Comparison of ENCODE assay signal across 21 cellular contexts in the genomic region with DNA sequence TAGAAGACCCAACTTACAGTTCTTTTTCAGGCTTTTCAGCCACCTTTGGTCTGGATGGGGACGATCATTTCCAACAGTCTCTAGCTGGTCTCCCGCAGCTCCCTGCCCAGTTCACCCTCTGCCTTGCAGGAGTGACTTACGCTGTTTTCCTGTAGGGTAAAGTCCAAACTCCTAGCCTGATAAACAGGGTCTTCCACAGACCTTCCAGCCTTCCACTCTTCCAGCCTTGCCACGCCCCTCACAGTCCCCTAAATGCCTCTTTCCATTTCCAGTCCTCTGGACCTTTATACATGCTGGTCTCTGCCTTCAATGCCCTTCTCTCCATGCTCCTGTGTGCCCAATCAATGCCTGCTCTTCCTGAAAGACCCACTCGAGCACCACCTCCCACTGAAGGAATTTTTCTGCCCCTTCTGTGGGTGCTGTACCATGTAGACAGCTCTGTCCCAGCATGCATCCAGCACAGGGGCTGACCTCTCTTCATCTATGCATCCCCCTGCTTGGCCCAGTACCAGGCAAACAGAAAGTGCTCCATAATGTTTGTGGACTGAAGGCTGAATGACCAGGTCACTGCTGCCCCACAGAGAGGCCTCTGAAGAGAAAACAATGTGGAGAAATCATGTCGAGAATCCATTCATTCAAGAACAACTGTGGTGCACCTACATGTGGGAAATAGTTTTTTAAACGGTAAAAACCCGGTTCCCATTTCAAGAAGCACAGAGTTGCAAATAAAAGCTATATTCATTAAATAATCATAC. TPM values are rescaled to one million over a fixed set of nuclear protein-coding genes. Genes with fewer than 3 reads are reported as not detected.
A peak's percentile ranks its signal among the peaks of the same experiment; 100 is the strongest.
DNase-seq lines count a peak whose midpoint lies in the region; ATAC-seq, FAIRE-seq and TF ChIP-seq lines count a peak whose summit lies in the region.
"Had no signal": no experiment of that assay in that cellular context is flagged by ENCODE, and none has a peak within 500 bp of the region (broad histone marks: within the 10 kb centered on the region; RNA-seq: fewer than 3 reads in every experiment).

No MANE protein-coding gene starts in this region.

- H3K9ac ChIP-seq in duodenal mucosa (ENCODE audit: low read depth in 1 of 2, low read length in 2 of 2) (peak overlapping the region in 1 of 2 donors; percentile 11), HepG2 (ENCODE audit: insufficient read depth, low read depth, low read length) (peak overlapping the region; percentile 41; the same call in 1 of the 2 replicates), colonic mucosa (ENCODE audit: low read depth in 2 of 2, low read length in 2 of 2) (no peak overlapping the region)
- H3K9ac ChIP-seq: GM23248 had no signal

- H2AFZ ChIP-seq in hepatocyte (no peak overlapping the region), HepG2 (ENCODE audit: low read length) (no peak overlapping the region)
- H2AFZ ChIP-seq: GM23248 had no signal

- peaks cover 0 to 8% of the 10 kb centered on the region in 2 donors for H3K27me3 ChIP-seq in duodenal mucosa (ENCODE audit: control insufficient read depth in 1 of 2, insufficient read depth in 2 of 2, low read length in 2 of 2)
- no peaks in the 10 kb centered on the region for H3K27me3 ChIP-seq in hepatocyte
- no peaks in the 10 kb centered on the region; a peak in 1 of 5 replicates for H3K27me3 ChIP-seq in HepG2 (ENCODE audit: control insufficient read depth in 1 of 2, insufficient read depth in 2 of 2, low read length in 2 of 2)
- H3K27me3 ChIP-seq in small intestine (ENCODE audit: control insufficient read depth in 2 of 2, insufficient read depth in 2 of 2, low read length in 2 of 2), result no peaks in the 10 kb centered on the region
- no peaks in the 10 kb centered on the region for H3K27me3 ChIP-seq in colonic mucosa
- H3K27me3 ChIP-seq: BE2C had no signal

- no TSS peak for BruUV-seq in HepG2 (replicated peaks; lab: Mats Ljungman, UMichigan)

- TF ChIP-seq POLR2A in HepG2 (IDR thresholded peaks at IDR 0.05; ENCODE audit: insufficient read depth in 1 of 2, low read depth in 2 of 2, low read length in 2 of 2), result no peak

- no peaks in the 10 kb centered on the region for H3K9me2 ChIP-seq in hepatocyte (replicated peaks; ENCODE audit: insufficient read depth)

- H4K20me1 ChIP-seq in hepatocyte (ENCODE audit: insufficient read depth, poor library complexity, severe bottlenecking) (no peaks in the 10 kb centered on the region), HepG2 (ENCODE audit: insufficient read depth, low read length) (peaks cover 38% of the 10 kb centered on the region)

- no peaks in the 10 kb centered on the region for H3K36me3 ChIP-seq in duodenal mucosa (ENCODE audit: control insufficient read depth in 1 of 2, insufficient read depth in 2 of 2, low read length in 2 of 2)
- H3K36me3 ChIP-seq in hepatocyte (replicated peaks; ENCODE audit: insufficient read depth, low read depth), result no peaks in the 10 kb centered on the region
- peaks cover 0 to 5% of the 10 kb centered on the region in 2 experiments; a peak in 1 of 5 replicates for H3K36me3 ChIP-seq in HepG2 (replicated peaks in 1 of 2; ENCODE audit: control insufficient read depth in 1 of 2, insufficient read depth in 2 of 2, low read length in 2 of 2)
- H3K36me3 ChIP-seq in small intestine (ENCODE audit: control insufficient read depth in 2 of 2, insufficient read depth in 2 of 2, low read length in 2 of 2), result no peaks in the 10 kb centered on the region
- no peaks in the 10 kb centered on the region for H3K36me3 ChIP-seq in colonic mucosa
- H3K36me3 ChIP-seq: BE2C had no signal

- ATAC-seq in HepG2 (peak; percentile 31), GM18517 (IDR thresholded peaks at IDR 0.05; ENCODE audit: unreplicated experiment) (no peak)
- no peak for ATAC-seq in stimulated activated naive B cell treated with anti-CD40 and anti-IgM and Interleukin-4, amounts not matched to agents 10 μg/mL and 1 μg/mL and 100 μg/mL, for 72 hours (replicated peaks)

- POLR2A ChIA-PET in HepG2 (lab: Yijun Ruan, JAX), result interaction anchor here (0.6 to 2.0 kb wide), 3 partner anchors 8 to 61 kb away, joined by 3 to 14 read pairs (median 3); a partner anchor contains a TSS

- no peaks in the 10 kb centered on the region for H3K9me3 ChIP-seq in duodenal mucosa (ENCODE audit: control insufficient read depth in 1 of 2, low read length in 2 of 2)
- H3K9me3 ChIP-seq in hepatocyte (ENCODE audit: low read depth), result no peaks in the 10 kb centered on the region
- no peaks in the 10 kb centered on the region for H3K9me3 ChIP-seq in HepG2 (ENCODE audit: low read length)
- no peaks in the 10 kb centered on the region for H3K9me3 ChIP-seq in small intestine (ENCODE audit: control insufficient read depth, low read depth)
- no peaks in the 10 kb centered on the region for H3K9me3 ChIP-seq in colonic mucosa
- H3K9me3 ChIP-seq: BE2C had no signal

- TF ChIP-seq RAD21 in HepG2 (CRISPR knock-in tag; IDR thresholded peaks at IDR 0.05), result no peak

- H3K4me3 Mint-ChIP-seq in stimulated activated naive B cell treated with anti-CD40 and anti-IgM and Interleukin-4, amounts not matched to agents 10 μg/mL and 1 μg/mL and 100 μg/mL, for 72 hours, result no peak overlapping the region
- H3K4me3 Mint-ChIP-seq: CD4-positive, CD25-positive, alpha-beta regulatory T cell; CD8-positive, alpha-beta memory T cell had no signal

- H3K27ac ChIP-seq in duodenal mucosa (ENCODE audit: low read depth, low read length), result no peak overlapping the region
- H3K27ac ChIP-seq in hepatocyte, result peak overlapping the region; percentile 69
- peak overlapping the region; percentile 56 for H3K27ac ChIP-seq in HepG2 (ENCODE audit: extremely low read length, insufficient read depth, low read length)
- H3K27ac ChIP-seq in small intestine (ENCODE audit: low read depth in 1 of 2, low read length in 1 of 2), result peak overlapping the region; percentile 46 to 50
- H3K27ac ChIP-seq in colonic mucosa, result no peak overlapping the region
- H3K27ac ChIP-seq: GM23248 had no signal

- TF ChIP-seq CTCF in hepatocyte (IDR thresholded peaks at IDR 0.05; ENCODE audit: poor library complexity) (no peak), HepG2 (CRISPR knock-in tag; IDR thresholded peaks at IDR 0.05) (no peak), colonic mucosa (IDR thresholded peaks at IDR 0.05) (no peak)

- peaks cover 5 to 7% of the 10 kb centered on the region in 2 donors for H3K4me1 Mint-ChIP-seq in stimulated activated naive B cell treated with anti-CD40 and anti-IgM and Interleukin-4, amounts not matched to agents 10 μg/mL and 1 μg/mL and 100 μg/mL, for 72 hours

- TF ChIP-seq EP300 in HepG2 (IDR thresholded peaks at IDR 0.05; ENCODE audit: low read depth in 2 of 2, low read length in 2 of 2) (no peak), HepG2 (CRISPR knock-in tag; IDR thresholded peaks at IDR 0.05; ENCODE audit: borderline replicate concordance) (no peak)

- FAIRE-seq in HepG2 (lab: Jason Lieb, UNC) (no peak), small intestine (lab: Jason Lieb, UNC) (no peak)
- FAIRE-seq: A204.1, D721Med, G401.6, GM12892, GM18507, H54 had no signal

- H3K4me1 ChIP-seq in duodenal mucosa (ENCODE audit: control insufficient read depth in 1 of 2, insufficient read depth in 2 of 2, low read length in 2 of 2) (peaks cover 32 to 33% of the 10 kb centered on the region in 2 donors), hepatocyte (ENCODE audit: insufficient read depth) (peaks cover 31% of the 10 kb centered on the region), HepG2 (ENCODE audit: insufficient read depth, low read length) (peaks cover 83% of the 10 kb centered on the region), small intestine (ENCODE audit: control insufficient read depth in 2 of 2, insufficient read depth in 1 of 2, low read depth in 1 of 2, low read length in 1 of 2) (peaks cover 0 to 3% of the 10 kb centered on the region in 2 donors), colonic mucosa (peaks cover 16% of the 10 kb centered on the region)
- H3K4me1 ChIP-seq: BE2C had no signal

- WGBS in hepatocyte (ENCODE audit: low lambda C conversion rate, missing lambda C conversion rate), result 75% methylated on average over 8 of the region's 8 CpGs
- WGBS in HepG2 (ENCODE audit: low lambda C conversion rate), result 30% methylated on average over 8 of the region's 8 CpGs
- 46 to 69% (median 65%) methylated on average over 8 of the region's 8 CpGs for WGBS in small intestine, 3 donors

- intact Hi-C loops in HepG2 (cut with micrococcal nuclease; ENCODE audit: unreplicated experiment), result no loop called here
- intact Hi-C loops in colonic mucosa (cut with DNase I), result no loop called here

- no peaks in the 10 kb centered on the region for H3K9me3 Mint-ChIP-seq in stimulated activated naive B cell treated with anti-CD40 and anti-IgM and Interleukin-4, amounts not matched to agents 10 μg/mL and 1 μg/mL and 100 μg/mL, for 72 hours
- H3K9me3 Mint-ChIP-seq: CD8-positive, alpha-beta memory T cell had no signal

- H3K27ac Mint-ChIP-seq in stimulated activated naive B cell treated with anti-CD40 and anti-IgM and Interleukin-4, amounts not matched to agents 10 μg/mL and 1 μg/mL and 100 μg/mL, for 72 hours, result no peak overlapping the region
- H3K27ac Mint-ChIP-seq: CD4-positive, CD25-positive, alpha-beta regulatory T cell; CD8-positive, alpha-beta memory T cell had no signal

- peaks cover 90% of the 10 kb centered on the region for H3K79me2 ChIP-seq in hepatocyte
- H3K79me2 ChIP-seq in HepG2 (ENCODE audit: insufficient read depth, low read length), result peaks cover 96% of the 10 kb centered on the region

- H3K4me3 ChIP-seq in duodenal mucosa (ENCODE audit: low read depth in 1 of 2, low read length in 2 of 2), result peak overlapping the region; percentile 43 to 50
- H3K4me3 ChIP-seq in hepatocyte, result no peak overlapping the region
- peak overlapping the region in 2 of 3 experiments; percentile 15 to 51; a peak in 3 of 6 replicates for H3K4me3 ChIP-seq in HepG2 (replicated peaks in 1 of 3; ENCODE audit: insufficient read depth in 1 of 3, low read depth in 2 of 3, low read length in 3 of 3)
- H3K4me3 ChIP-seq in small intestine (ENCODE audit: low read depth in 1 of 2, low read length in 2 of 2), result peak overlapping the region in 1 of 2 donors; percentile 32
- no peak overlapping the region for H3K4me3 ChIP-seq in colonic mucosa
- H3K4me3 ChIP-seq: GM23248 had no signal

- CTCF ChIA-PET in HepG2 (lab: Yijun Ruan, JAX; ENCODE audit: low intra/inter-chr PET ratio, low total read pairs), result no interaction called here

- H3K27me3 Mint-ChIP-seq in stimulated activated naive B cell treated with anti-CD40 and anti-IgM and Interleukin-4, amounts not matched to agents 10 μg/mL and 1 μg/mL and 100 μg/mL, for 72 hours, result peaks cover 26 to 46% of the 10 kb centered on the region in 2 donors

- H3K4me2 ChIP-seq in hepatocyte, result peak overlapping the region; percentile 70
- peak overlapping the region; percentile 82 for H3K4me2 ChIP-seq in HepG2 (ENCODE audit: low read depth, low read length)

- in situ Hi-C loops in HepG2 (cut with HindIII; ENCODE audit: extremely low pct_ligation_motif_present, low pct_unique_long_range_greater_than_20kb), result loop anchor here (25.0 kb wide), 1 partner anchor 456 kb away; a partner anchor contains a TSS

- DNase-seq in hepatocyte (ENCODE audit: low spot score) (no peak), HepG2 (ENCODE audit: low spot score) (peak; percentile 50), small intestine (peak; percentile 82), colonic mucosa (no peak)
- DNase-seq in stimulated activated naive B cell treated with anti-CD40 and anti-IgM and Interleukin-4, amounts not matched to agents 10 μg/mL and 1 μg/mL and 100 μg/mL, for 72 hours, result no peak
- DNase-seq: ACHN; BE2C; C1 segment of cervical spinal cord; CD4-positive, CD25-positive, alpha-beta regulatory T cell; CD8-positive, alpha-beta memory T cell; COR-L47; GM23248; HCEC 1CT had no signal

- no peaks in the 10 kb centered on the region for H3K36me3 Mint-ChIP-seq in stimulated activated naive B cell treated with anti-CD40 and anti-IgM and Interleukin-4, amounts not matched to agents 10 μg/mL and 1 μg/mL and 100 μg/mL, for 72 hours
- H3K36me3 Mint-ChIP-seq: CD4-positive, CD25-positive, alpha-beta regulatory T cell; CD8-positive, alpha-beta memory T cell had no signal

RNA-seq across cellular contexts. Expression of a gene that starts 4.6 kb away (rescaled TPM):
- total RNA-seq in hepatocyte, result 51.2 and 70.0 TPM in 2 replicates
- polyA plus RNA-seq in hepatocyte, result 47.3 and 56.8 TPM in 2 replicates
- 39.6 and 57.4 TPM in 2 replicates for total RNA-seq in HepG2 (2016; rRNA removed; fragmentation: Illumina TruSeq; extraction: Trizol)
- 10.1 and 11.9 TPM in 2 replicates for total RNA-seq in HepG2 (2016; cell fraction: cytosol; rRNA removed; fragmentation: Illumina TruSeq; extraction: Trizol; ENCODE audit: low read depth)
- total RNA-seq in HepG2 (2016; cell fraction: insoluble cytoplasmic fraction; rRNA removed; fragmentation: Illumina TruSeq; extraction: Trizol), result 33.4 and 54.9 TPM in 2 replicates
- 16.7 and 17.9 TPM in 2 replicates for total RNA-seq in HepG2 (2016; cell fraction: membrane; rRNA removed; fragmentation: Illumina TruSeq; extraction: Trizol)
- total RNA-seq in HepG2 (2016; cell fraction: nucleus; rRNA removed; fragmentation: Illumina TruSeq; extraction: Trizol), result 94.0 and 111 TPM in 2 replicates
- 31.8 and 42.1 TPM in 2 replicates for polyA plus RNA-seq in HepG2 (2011; rRNA removed)
- 20.2 and 23.3 TPM in 2 replicates for polyA plus RNA-seq in HepG2 (2011; cell fraction: cytosol; rRNA removed)
- 94.2 and 94.4 TPM in 2 replicates for polyA plus RNA-seq in HepG2 (2011; cell fraction: nucleus; rRNA removed)
- polyA plus RNA-seq in HepG2 (2012), result 25.2 and 29.1 TPM in 2 replicates
- 2.3 and 2.5 TPM in 2 replicates for polyA plus RNA-seq in HepG2 (2016; cell fraction: cytosol; fragmentation: Illumina TruSeq; extraction: Trizol; ENCODE audit: low read depth)
- polyA plus RNA-seq in HepG2 (2016; cell fraction: insoluble cytoplasmic fraction; fragmentation: Illumina TruSeq; extraction: Trizol; ENCODE audit: low read depth), result 19.5 and 23.2 TPM in 2 replicates
- 4.8 and 6.1 TPM in 2 replicates for polyA plus RNA-seq in HepG2 (2016; cell fraction: membrane; fragmentation: Illumina TruSeq; extraction: Trizol; ENCODE audit: low read depth)
- 81.9 and 85.2 TPM in 2 replicates for polyA plus RNA-seq in HepG2 (2016; cell fraction: nucleus; fragmentation: Illumina TruSeq; extraction: Trizol; ENCODE audit: insufficient read depth, low read depth)
- 4.3 and 98.2 TPM in 2 replicates for polyA minus RNA-seq in HepG2 (2011; rRNA and poly(A)+ RNA removed; ENCODE audit: low replicate concordance)
- 26.0 and 31.1 TPM in 2 replicates for polyA minus RNA-seq in HepG2 (2011; cell fraction: cytosol; rRNA and poly(A)+ RNA removed)
- 161 and 194 TPM in 2 replicates for polyA minus RNA-seq in HepG2 (2011; cell fraction: nucleus; rRNA and poly(A)+ RNA removed)
- 10 to 100 TPM in 2 of 3 donors, 1 to 10 TPM in 1; 8.1 to 16.1 (median 10.8) TPM for polyA plus RNA-seq in small intestine
- 10 to 100 TPM; 14.0 to 18.8 TPM for total RNA-seq in colonic mucosa

RNA-seq across cellular contexts. Expression of a gene that starts 5.5 kb away (rescaled TPM):
- total RNA-seq in hepatocyte (50.0 and 54.1 TPM in 2 replicates), HepG2 (2016; rRNA removed; fragmentation: Illumina TruSeq; extraction: Trizol) (25.4 and 27.9 TPM in 2 replicates), colonic mucosa (10 to 100 TPM; 32.4 to 45.0 TPM)
- polyA plus RNA-seq in hepatocyte (26.0 and 33.9 TPM in 2 replicates), HepG2 (2011; rRNA removed) (12.0 and 14.7 TPM in 2 replicates), small intestine (1 to 10 TPM; 1.4 to 7.7 (median 2.2) TPM)
- 3.5 and 4.5 TPM in 2 replicates for total RNA-seq in HepG2 (2016; cell fraction: cytosol; rRNA removed; fragmentation: Illumina TruSeq; extraction: Trizol; ENCODE audit: low read depth)
- total RNA-seq in HepG2 (2016; cell fraction: insoluble cytoplasmic fraction; rRNA removed; fragmentation: Illumina TruSeq; extraction: Trizol), result 21.3 and 28.9 TPM in 2 replicates
- total RNA-seq in HepG2 (2016; cell fraction: membrane; rRNA removed; fragmentation: Illumina TruSeq; extraction: Trizol), result 7.5 and 8.2 TPM in 2 replicates
- total RNA-seq in HepG2 (2016; cell fraction: nucleus; rRNA removed; fragmentation: Illumina TruSeq; extraction: Trizol), result 38.9 and 48.6 TPM in 2 replicates
- 5.7 and 9.7 TPM in 2 replicates for polyA plus RNA-seq in HepG2 (2011; cell fraction: cytosol; rRNA removed)
- polyA plus RNA-seq in HepG2 (2011; cell fraction: nucleus; rRNA removed), result 10.5 and 11.6 TPM in 2 replicates
- 24.5 and 36.1 TPM in 2 replicates for polyA plus RNA-seq in HepG2 (2012)
- polyA plus RNA-seq in HepG2 (2016; cell fraction: cytosol; fragmentation: Illumina TruSeq; extraction: Trizol; ENCODE audit: low read depth), result 3.2 and 4.3 TPM in 2 replicates
- 13.7 and 16.7 TPM in 2 replicates for polyA plus RNA-seq in HepG2 (2016; cell fraction: insoluble cytoplasmic fraction; fragmentation: Illumina TruSeq; extraction: Trizol; ENCODE audit: low read depth)
- 4.4 and 4.9 TPM in 2 replicates for polyA plus RNA-seq in HepG2 (2016; cell fraction: membrane; fragmentation: Illumina TruSeq; extraction: Trizol; ENCODE audit: low read depth)
- polyA plus RNA-seq in HepG2 (2016; cell fraction: nucleus; fragmentation: Illumina TruSeq; extraction: Trizol; ENCODE audit: insufficient read depth, low read depth), result 43.5 and 45.8 TPM in 2 replicates
- polyA minus RNA-seq in HepG2 (2011; rRNA and poly(A)+ RNA removed; ENCODE audit: low replicate concordance), result 5.8 and 14.8 TPM in 2 replicates
- polyA minus RNA-seq in HepG2 (2011; cell fraction: cytosol; rRNA and poly(A)+ RNA removed), result 14.0 and 18.1 TPM in 2 replicates
- 39.9 and 41.6 TPM in 2 replicates for polyA minus RNA-seq in HepG2 (2011; cell fraction: nucleus; rRNA and poly(A)+ RNA removed)

RNA-seq across cellular contexts. Expression of a gene that starts 17.8 kb away (rescaled TPM):
- total RNA-seq in hepatocyte (24.7 and 30.1 TPM in 2 replicates), HepG2 (2016; rRNA removed; fragmentation: Illumina TruSeq; extraction: Trizol) (11.0 and 12.2 TPM in 2 replicates), colonic mucosa (10 to 100 TPM; 16.3 to 18.8 TPM)
- polyA plus RNA-seq in hepatocyte (9.9 and 10.0 TPM in 2 replicates), HepG2 (2011; rRNA removed) (7.0 and 8.8 TPM in 2 replicates), small intestine (1 to 10 TPM; 2.2 to 9.0 (median 2.2) TPM)
- total RNA-seq in HepG2 (2016; cell fraction: cytosol; rRNA removed; fragmentation: Illumina TruSeq; extraction: Trizol; ENCODE audit: low read depth), result 0.71 and 0.88 TPM in 2 replicates
- 10.2 and 12.1 TPM in 2 replicates for total RNA-seq in HepG2 (2016; cell fraction: insoluble cytoplasmic fraction; rRNA removed; fragmentation: Illumina TruSeq; extraction: Trizol)
- total RNA-seq in HepG2 (2016; cell fraction: membrane; rRNA removed; fragmentation: Illumina TruSeq; extraction: Trizol), result 4.4 and 4.7 TPM in 2 replicates
- total RNA-seq in HepG2 (2016; cell fraction: nucleus; rRNA removed; fragmentation: Illumina TruSeq; extraction: Trizol), result 13.5 and 14.9 TPM in 2 replicates
- polyA plus RNA-seq in HepG2 (2011; cell fraction: cytosol; rRNA removed), result 4.3 and 6.8 TPM in 2 replicates
- polyA plus RNA-seq in HepG2 (2011; cell fraction: nucleus; rRNA removed), result 2.9 and 3.7 TPM in 2 replicates
- 7.5 and 9.1 TPM in 2 replicates for polyA plus RNA-seq in HepG2 (2012)
- polyA plus RNA-seq in HepG2 (2016; cell fraction: cytosol; fragmentation: Illumina TruSeq; extraction: Trizol; ENCODE audit: low read depth), result 0.44 and 0.53 TPM in 2 replicates
- 7.8 and 8.1 TPM in 2 replicates for polyA plus RNA-seq in HepG2 (2016; cell fraction: insoluble cytoplasmic fraction; fragmentation: Illumina TruSeq; extraction: Trizol; ENCODE audit: low read depth)
- polyA plus RNA-seq in HepG2 (2016; cell fraction: membrane; fragmentation: Illumina TruSeq; extraction: Trizol; ENCODE audit: low read depth), result 1.1 and 1.5 TPM in 2 replicates
- 12.9 and 16.2 TPM in 2 replicates for polyA plus RNA-seq in HepG2 (2016; cell fraction: nucleus; fragmentation: Illumina TruSeq; extraction: Trizol; ENCODE audit: insufficient read depth, low read depth)
- 4.6 and 7.0 TPM in 2 replicates for polyA minus RNA-seq in HepG2 (2011; rRNA and poly(A)+ RNA removed; ENCODE audit: low replicate concordance)
- 8.8 and 10.3 TPM in 2 replicates for polyA minus RNA-seq in HepG2 (2011; cell fraction: cytosol; rRNA and poly(A)+ RNA removed)
- 10.0 and 14.9 TPM in 2 replicates for polyA minus RNA-seq in HepG2 (2011; cell fraction: nucleus; rRNA and poly(A)+ RNA removed)

Comparison
In these comparisons a context has a peak if more than half of its experiments do, and no peak if none do; other contexts are left out.
1. H3K27ac ChIP-seq: peak in hepatocyte (single experiment), HepG2 (single experiment) and small intestine (2 of 2); none in duodenal mucosa (single experiment) and colonic mucosa (single experiment).
2. H3K4me3 ChIP-seq: peak in duodenal mucosa (2 of 2) and HepG2 (2 of 3); none in hepatocyte (single experiment) and colonic mucosa (single experiment).
3. DNase-seq: peak in HepG2 (single experiment) and small intestine (single experiment); none in hepatocyte (single experiment), colonic mucosa (single experiment) and stimulated activated naive B cell treated with anti-CD40 and anti-IgM and Interleukin-4, amounts not matched to agents 10 μg/mL and 1 μg/mL and 100 μg/mL, for 72 hours (single experiment).